Comparison of ENCODE assay signal across 8 cellular contexts in the genomic region with DNA sequence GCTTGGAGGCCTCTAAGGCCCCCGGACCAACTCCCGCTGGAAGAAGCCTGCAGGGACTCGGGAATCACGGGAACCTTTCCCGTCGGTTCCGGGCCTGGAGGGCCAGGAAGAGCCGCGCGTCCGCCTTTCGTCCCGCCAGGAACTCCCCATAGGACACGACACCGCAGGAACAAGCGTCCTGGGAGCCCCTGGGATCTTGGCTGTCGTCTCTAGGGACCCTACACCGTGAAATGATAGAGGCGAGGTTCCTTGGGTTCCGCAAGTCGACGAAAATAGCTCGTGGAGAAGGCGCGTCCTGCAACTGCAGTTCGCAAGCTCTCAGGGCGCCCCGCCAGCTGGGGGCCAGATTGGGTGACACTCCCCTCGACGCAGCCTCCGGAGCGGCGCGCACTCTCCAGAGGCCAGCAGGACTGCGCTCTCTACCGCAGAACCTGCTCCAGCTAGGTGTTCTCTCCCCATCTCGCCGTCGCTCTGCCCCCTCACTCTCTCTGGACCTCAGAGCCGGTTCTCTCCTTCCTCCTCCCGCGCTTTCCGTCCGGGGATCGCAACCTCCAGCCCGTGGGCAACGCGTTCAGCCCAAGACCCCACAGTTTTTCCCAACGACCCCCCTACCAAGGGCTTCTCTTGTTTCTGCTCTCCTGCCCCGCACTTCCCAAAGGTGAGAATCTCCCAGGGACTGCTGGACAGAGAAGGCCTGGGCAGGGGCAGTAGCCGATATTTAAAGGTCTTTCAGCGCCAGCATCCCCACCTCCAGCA. TPM values are rescaled to one million over a fixed set of nuclear protein-coding genes. Genes with fewer than 3 reads are reported as not detected.
DNase-seq lines count a peak whose midpoint lies in the region; ATAC-seq and TF ChIP-seq lines count a peak whose summit lies in the region.

No MANE protein-coding gene starts in this region.

- H3K4me3 ChIP-seq in GM12864 (ENCODE audit: low read depth, low read length) (peak overlapping the region; percentile 24), retinal pigment epithelial cell (ENCODE audit: low read length) (peak overlapping the region; percentile 99)

- DNase-seq in GM12864 (ENCODE audit: low read depth), result no peak
- DNase-seq in SW480 (ENCODE audit: low spot score), result peak; percentile 64
- DNase-seq in glutamatergic neuron, result peak; percentile 28
- DNase-seq in retinal pigment epithelial cell (ENCODE audit: low read depth), result no peak
- no peak for DNase-seq in activated gamma-delta T cell treated with Interleukin-2 at 50 U/mL for 16 hours
- no peak for DNase-seq in MV-4-11 (lab: John Stamatoyannopoulos, UW)

- peaks cover 14% of the 10 kb centered on the region for H3K27me3 Mint-ChIP-seq in glutamatergic neuron (ENCODE audit: unreplicated experiment)

- TF ChIP-seq CTCF in GM12864 (IDR thresholded peaks at IDR 0.05; ENCODE audit: low read depth, low read length, missing control alignments), result no peak
- no peak for TF ChIP-seq CTCF in glutamatergic neuron (IDR thresholded peaks at IDR 0.05; ENCODE audit: partially characterized antibody, unreplicated experiment)
- TF ChIP-seq CTCF in retinal pigment epithelial cell (conservative IDR thresholded peaks at IDR 0.05; ENCODE audit: low read depth, low read length), result no peak

- no peak overlapping the region for H3K27ac Mint-ChIP-seq in glutamatergic neuron (ENCODE audit: unreplicated experiment)

- peaks cover 14% of the 10 kb centered on the region for H3K4me1 Mint-ChIP-seq in glutamatergic neuron (ENCODE audit: low read depth, unreplicated experiment)

- H3K4me3 Mint-ChIP-seq in glutamatergic neuron (ENCODE audit: unreplicated experiment), result peak overlapping the region; percentile 98

- peaks cover 12% of the 10 kb centered on the region for H3K9me3 Mint-ChIP-seq in glutamatergic neuron (ENCODE audit: unreplicated experiment)

- ATAC-seq in GM21447 (IDR thresholded peaks at IDR 0.05; ENCODE audit: unreplicated experiment) (no peak), HG03565 (IDR thresholded peaks at IDR 0.05; ENCODE audit: unreplicated experiment) (no peak)

- peaks cover 7% of the 10 kb centered on the region for H3K36me3 Mint-ChIP-seq in glutamatergic neuron (ENCODE audit: unreplicated experiment)

RNA-seq across cellular contexts. Expression of a gene that starts 0.8 kb away (rescaled TPM):
- total RNA-seq in glutamatergic neuron (ENCODE audit: unreplicated experiment), result 3.7 TPM

Comparison
In these comparisons a context has a peak if more than half of its experiments do, and no peak if none do; other contexts are left out.
1. DNase-seq: peak in SW480 (single experiment) and glutamatergic neuron (single experiment); none in GM12864 (single experiment), retinal pigment epithelial cell (single experiment), activated gamma-delta T cell treated with Interleukin-2 at 50 U/mL for 16 hours (single experiment) and MV-4-11 (single experiment).